ENCODE assay signal across 20 cellular contexts in the genomic region with DNA sequence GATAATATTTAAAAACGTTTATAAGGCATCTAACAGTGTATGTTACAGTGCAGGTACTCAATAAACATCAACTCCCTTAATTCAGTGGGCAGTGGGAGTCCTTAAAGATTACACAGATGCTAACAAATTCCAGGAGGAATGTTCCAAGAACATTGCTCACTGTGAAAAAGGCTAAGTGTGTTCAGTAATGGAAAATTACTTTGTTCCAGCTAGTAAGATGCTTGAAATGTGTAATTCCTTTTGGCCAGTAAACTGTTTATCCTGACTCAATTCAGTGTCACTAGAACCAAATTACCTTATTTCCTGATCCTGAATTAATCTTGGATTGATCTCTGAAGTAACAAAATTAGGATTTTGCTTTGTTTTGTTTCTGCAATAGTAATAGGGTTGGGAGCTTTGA. TPM values are rescaled to one million over a fixed set of nuclear protein-coding genes. Genes with fewer than 3 reads are reported as not detected.
"Had no signal": no experiment of that assay in that cellular context is flagged by ENCODE, and none has a peak within 500 bp of the region (broad histone marks: within the 10 kb centered on the region; RNA-seq: fewer than 3 reads in every experiment).

No MANE protein-coding gene starts in this region.

- H3K9me3 Mint-ChIP-seq: activated T-helper 17 cell treated with anti-CD3 and anti-CD28 coated beads, Interleukin-2, amount 50 U/mL, for 72 hours; memory B cell; stimulated activated memory B cell treated with anti-CD40 and anti-IgM and Interleukin-4, amounts not matched to agents 10 μg/mL and 1 μg/mL and 100 μg/mL, for 72 hours; WTC11 had no signal

- H3K4me1 Mint-ChIP-seq: activated T-helper 17 cell treated with anti-CD3 and anti-CD28 coated beads, Interleukin-2, amount 50 U/mL, for 72 hours; central memory CD8-positive, alpha-beta T cell; memory B cell; naive B cell; stimulated activated memory B cell treated with anti-CD40 and anti-IgM and Interleukin-4, amounts not matched to agents 10 μg/mL and 1 μg/mL and 100 μg/mL, for 72 hours had no signal

- H3K27ac Mint-ChIP-seq: activated naive CD4-positive, alpha-beta T cell treated with anti-CD3 and anti-CD28 coated beads, Interleukin-2, amount 50 U/mL, for 72 hours; activated T-helper 17 cell treated with anti-CD3 and anti-CD28 coated beads, Interleukin-2, amount 50 U/mL, for 72 hours; effector memory CD8-positive, alpha-beta T cell; memory B cell; naive B cell; stimulated activated memory B cell treated with anti-CD40 and anti-IgM and Interleukin-4, amounts not matched to agents 10 μg/mL and 1 μg/mL and 100 μg/mL, for 72 hours; WTC11 had no signal

- H3K4me3 Mint-ChIP-seq: activated T-helper 17 cell treated with anti-CD3 and anti-CD28 coated beads, Interleukin-2, amount 50 U/mL, for 72 hours; central memory CD8-positive, alpha-beta T cell; effector memory CD8-positive, alpha-beta T cell; memory B cell; naive B cell; stimulated activated memory B cell treated with anti-CD40 and anti-IgM and Interleukin-4, amounts not matched to agents 10 μg/mL and 1 μg/mL and 100 μg/mL, for 72 hours; WTC11 had no signal

- ATAC-seq: activated naive CD4-positive, alpha-beta T cell treated with anti-CD3 and anti-CD28 coated beads, Interleukin-2, amount 50 U/mL, for 72 hours; activated T-helper 17 cell treated with anti-CD3 and anti-CD28 coated beads, Interleukin-2, amount 50 U/mL, for 72 hours; effector memory CD8-positive, alpha-beta T cell; gastroesophageal sphincter; right cardiac atrium; stimulated activated memory B cell treated with anti-CD40 and anti-IgM and Interleukin-4, amounts not matched to agents 10 μg/mL and 1 μg/mL and 100 μg/mL, for 72 hours; WTC11 had no signal

- DNase-seq: activated T-cell treated with anti-CD3 and anti-CD28 coated beads, Interleukin-2, amount 50 U/mL, for 1 hour; adrenal gland; effector memory CD8-positive, alpha-beta T cell; left cardiac atrium; naive B cell; right cardiac atrium; stimulated activated CD4-positive, alpha-beta T cell treated with anti-CD3 and anti-CD28 coated beads, Interleukin-1b, Interleukin-23, amount 100 ng/mL, for 48 hours; stomach; T-helper 1 cell; T-helper 9 cell; transverse colon had no signal

- H3K36me3 Mint-ChIP-seq: activated naive CD4-positive, alpha-beta T cell treated with anti-CD3 and anti-CD28 coated beads, Interleukin-2, amount 50 U/mL, for 72 hours; memory B cell; naive B cell; stimulated activated memory B cell treated with anti-CD40 and anti-IgM and Interleukin-4, amounts not matched to agents 10 μg/mL and 1 μg/mL and 100 μg/mL, for 72 hours; WTC11 had no signal

- H3K27me3 Mint-ChIP-seq: activated T-helper 17 cell treated with anti-CD3 and anti-CD28 coated beads, Interleukin-2, amount 50 U/mL, for 72 hours; central memory CD8-positive, alpha-beta T cell; effector memory CD8-positive, alpha-beta T cell; naive B cell; stimulated activated memory B cell treated with anti-CD40 and anti-IgM and Interleukin-4, amounts not matched to agents 10 μg/mL and 1 μg/mL and 100 μg/mL, for 72 hours had no signal

- H3K4me3 ChIP-seq: adrenal gland, ascending aorta, breast epithelium, gastroesophageal sphincter, stomach, transverse colon had no signal

RNA-seq across cellular contexts. Expression of gene SEMA6D, which starts 54.2 kb away (rescaled TPM):
- total RNA-seq: activated naive CD4-positive, alpha-beta T cell treated with anti-CD3 and anti-CD28 coated beads, Interleukin-2, amount 50 U/mL, for 72 hours; activated T-helper 17 cell treated with anti-CD3 and anti-CD28 coated beads, Interleukin-2, amount 50 U/mL, for 72 hours had no signal
